Comparison of ENCODE assay signal across 8 cellular contexts in the genomic region with DNA sequence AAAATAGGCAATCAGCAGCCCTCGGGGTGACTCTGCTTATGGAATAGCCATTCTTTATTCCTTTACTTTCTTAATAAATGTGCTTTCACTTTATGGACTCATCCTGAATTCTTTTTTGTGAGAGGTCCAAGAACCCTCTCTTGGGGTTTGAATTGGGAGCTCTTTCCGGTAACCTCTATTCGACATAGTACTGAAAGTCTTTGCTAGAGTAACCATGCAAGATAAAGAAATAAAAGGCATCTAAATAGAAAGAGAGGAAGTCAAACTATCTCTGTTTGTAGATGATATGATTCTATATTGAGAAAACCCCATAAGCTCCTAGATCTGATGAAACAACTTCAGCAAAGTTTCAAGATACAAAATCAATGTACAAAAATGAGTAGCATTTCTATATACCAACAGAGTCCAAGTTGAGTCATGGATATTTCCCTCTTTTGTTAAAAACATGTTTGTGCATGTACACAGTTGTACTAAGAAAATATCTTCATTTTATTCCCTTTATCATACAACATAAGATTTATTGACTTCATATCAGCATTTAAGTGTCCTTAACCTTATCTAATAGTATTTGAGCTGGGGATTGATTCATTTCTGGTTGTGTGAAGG. TPM values are rescaled to one million over a fixed set of nuclear protein-coding genes. Genes with fewer than 3 reads are reported as not detected.
A peak's percentile ranks its signal among the peaks of the same experiment; 100 is the strongest.
DNase-seq lines count a peak whose midpoint lies in the region; ATAC-seq, FAIRE-seq and TF ChIP-seq lines count a peak whose summit lies in the region.
"Not testable (repeated sequence)": the region's sequence is repeated elsewhere in the genome, so short reads cannot be mapped to it uniquely, and the experiment has no call there.
"Had no signal": no experiment of that assay in that cellular context is flagged by ENCODE, and none has a peak within 500 bp of the region (broad histone marks: within the 10 kb centered on the region; RNA-seq: fewer than 3 reads in every experiment).

No MANE protein-coding gene starts in this region.

- H3K27me3 Mint-ChIP-seq in activated CD4-positive, alpha-beta T cell treated with anti-CD3 and anti-CD28 coated beads, Interleukin-2, amount 10 ng/mL, durations not matched to agents 7 days and 5 days, result not testable (repeated sequence)

- dilution Hi-C loops in mammary epithelial cell (cut with HindIII; ENCODE audit: low sequenced_read_pairs); keratinocyte (cut with MboI; ENCODE audit: extremely low pct_ligation_motif_present, low sequenced_read_pairs): not testable (repeated sequence)

- H3K9me1 ChIP-seq in keratinocyte (ENCODE audit: control insufficient read depth, extremely low read depth, insufficient read depth, low read length), result not testable (repeated sequence)

- H3K9ac ChIP-seq in mammary epithelial cell (ENCODE audit: insufficient read depth, low read length); keratinocyte (ENCODE audit: control insufficient read depth, extremely low read depth, insufficient read depth, low read length): not testable (repeated sequence)

- CTCF ChIA-PET in activated CD4-positive, alpha-beta T cell treated with anti-CD3 and anti-CD28 coated beads, Interleukin-2, amount 10 ng/mL, durations not matched to agents 7 days and 5 days (lab: Charles Lee); mammary epithelial cell (lab: Charles Lee; ENCODE audit: low non-redundant PET): not testable (repeated sequence)

- not testable (repeated sequence) for H3K4me1 ChIP-seq in mammary epithelial cell (ENCODE audit: insufficient read depth, low read length); keratinocyte (ENCODE audit: control insufficient read depth, extremely low read depth, insufficient read depth, low read length)

- H2AFZ ChIP-seq in mammary epithelial cell (ENCODE audit: low read depth, low read length), result peak overlapping the region; percentile 44
- not testable (repeated sequence) for H2AFZ ChIP-seq in keratinocyte (ENCODE audit: control insufficient read depth, low read length)

- H3K9me3 Mint-ChIP-seq in activated CD4-positive, alpha-beta T cell treated with anti-CD3 and anti-CD28 coated beads, Interleukin-2, amount 10 ng/mL, durations not matched to agents 7 days and 5 days, result not testable (repeated sequence)

- ATAC-seq in GM19351 (IDR thresholded peaks at IDR 0.05; ENCODE audit: unreplicated experiment), result peak; percentile 47
- peak; percentile 42 for ATAC-seq in HG03432 (IDR thresholded peaks at IDR 0.05; ENCODE audit: unreplicated experiment)
- peak; percentile 39 for ATAC-seq in Right ventricle myocardium inferior

- H4K20me1 ChIP-seq in mammary epithelial cell (ENCODE audit: insufficient read depth, low read length); keratinocyte (ENCODE audit: control insufficient read depth, extremely low read depth, insufficient read depth, low read length): not testable (repeated sequence)

- not testable (repeated sequence) for BruUV-seq in mammary epithelial cell (replicated peaks; lab: Mats Ljungman, UMichigan)

- FAIRE-seq in keratinocyte (lab: Jason Lieb, UNC), result peak; percentile 26

- not testable (repeated sequence) for H3K36me3 ChIP-seq in mammary epithelial cell (ENCODE audit: insufficient read depth, low read length); keratinocyte (ENCODE audit: control insufficient read depth in 2 of 2, extremely low read depth in 1 of 2, insufficient read depth in 2 of 2, low read length in 2 of 2)

- H3K9me3 ChIP-seq in mammary epithelial cell (replicated peaks; ENCODE audit: insufficient read depth, low read length), result peaks cover 18% of the 10 kb centered on the region
- H3K9me3 ChIP-seq in keratinocyte (ENCODE audit: control insufficient read depth, low read depth, low read length), result not testable (repeated sequence)

- H3K36me3 Mint-ChIP-seq in activated CD4-positive, alpha-beta T cell treated with anti-CD3 and anti-CD28 coated beads, Interleukin-2, amount 10 ng/mL, durations not matched to agents 7 days and 5 days (ENCODE audit: low read depth), result not testable (repeated sequence)

- peak overlapping the region; percentile 46 for H3K27ac Mint-ChIP-seq in activated CD4-positive, alpha-beta T cell treated with anti-CD3 and anti-CD28 coated beads, Interleukin-2, amount 10 ng/mL, durations not matched to agents 7 days and 5 days

- H3K27ac ChIP-seq in mammary epithelial cell (ENCODE audit: insufficient read depth, low read depth, low read length); keratinocyte (ENCODE audit: control insufficient read depth, insufficient read depth, low read length): not testable (repeated sequence)

- H3K4me3 Mint-ChIP-seq in activated CD4-positive, alpha-beta T cell treated with anti-CD3 and anti-CD28 coated beads, Interleukin-2, amount 10 ng/mL, durations not matched to agents 7 days and 5 days, result not testable (repeated sequence)

- H3K4me3 ChIP-seq in GM12865 (ENCODE audit: low read depth, low read length); mammary epithelial cell (replicated peaks in 1 of 3; ENCODE audit: insufficient read depth in 1 of 3, low read depth in 2 of 3, low read length in 3 of 3); keratinocyte (ENCODE audit: control insufficient read depth in 2 of 3, extremely low read depth in 1 of 3, insufficient read depth in 2 of 3, low read depth in 1 of 3, low read length in 3 of 3): not testable (repeated sequence)

- not testable (repeated sequence) for H3K4me2 ChIP-seq in mammary epithelial cell (ENCODE audit: insufficient read depth, low read depth, low read length); keratinocyte (ENCODE audit: control insufficient read depth, extremely low read depth, insufficient read depth, low read depth, low read length)

- not testable (repeated sequence) for H3K79me2 ChIP-seq in mammary epithelial cell (ENCODE audit: insufficient read depth, low read length); keratinocyte (ENCODE audit: control insufficient read depth, insufficient read depth, low read length)

- 60% methylated on average over 3 of the region's 3 CpGs for WGBS in mammary epithelial cell (ENCODE audit: low coverage, missing lambda C conversion rate)

- POLR2A ChIA-PET in activated CD4-positive, alpha-beta T cell treated with anti-CD3 and anti-CD28 coated beads, Interleukin-2, amount 10 ng/mL, durations not matched to agents 7 days and 5 days (lab: Charles Lee), result not testable (repeated sequence)

- H3K27me3 ChIP-seq in mammary epithelial cell (ENCODE audit: insufficient read depth, low read length); keratinocyte (ENCODE audit: control insufficient read depth, extremely low read depth, insufficient read depth, low read length): not testable (repeated sequence)

- not testable (repeated sequence) for H3K4me1 Mint-ChIP-seq in activated CD4-positive, alpha-beta T cell treated with anti-CD3 and anti-CD28 coated beads, Interleukin-2, amount 10 ng/mL, durations not matched to agents 7 days and 5 days

- intact Hi-C loops in mammary epithelial cell (cut with micrococcal nuclease); Right ventricle myocardium inferior (cut with DNase I): not testable (repeated sequence)

- DNase-seq in GM12865 (ENCODE audit: low read depth) (peak; percentile 17), mammary epithelial cell (peak; percentile 20)
- not testable (repeated sequence) for DNase-seq in activated CD4-positive, alpha-beta T cell treated with anti-CD3 and anti-CD28 coated beads, Interleukin-2, amount 10 ng/mL, durations not matched to agents 7 days and 5 days; Right ventricle myocardium inferior (ENCODE audit: missing footprints); keratinocyte (ENCODE audit: low read depth, low spot score)

- in situ Hi-C loops in mammary epithelial cell (cut with MboI; ENCODE audit: low sequenced_read_pairs in 2 of 2), result not testable (repeated sequence)

- TF ChIP-seq CTCF in GM12865 (IDR thresholded peaks at IDR 0.05; ENCODE audit: insufficient read depth, low read depth, low read length, missing control alignments); mammary epithelial cell (conservative IDR thresholded peaks at IDR 0.05 in 1 of 2, IDR thresholded peaks at IDR 0.05 in 1 of 2; ENCODE audit: extremely low read depth in 1 of 2, insufficient read depth in 1 of 2, low read depth in 1 of 2, low read length in 2 of 2); keratinocyte (optimal IDR thresholded peaks at IDR 0.05 in 1 of 3, IDR thresholded peaks at IDR 0.05 in 1 of 3, conservative IDR thresholded peaks at IDR 0.05 in 1 of 3; ENCODE audit: extremely low read depth in 1 of 3, insufficient read depth in 2 of 3, low read length in 3 of 3): not testable (repeated sequence)

RNA-seq across cellular contexts. Expression of a gene that starts 29.0 kb away (rescaled TPM):
- total RNA-seq in activated CD4-positive, alpha-beta T cell treated with anti-CD3 and anti-CD28 coated beads, Interleukin-2, amount 10 ng/mL, durations not matched to agents 7 days and 5 days, result 1 to 10 TPM in 1 of 2 experiments, under 1 TPM in 1; 0.99 to 1.5 TPM
- total RNA-seq in mammary epithelial cell (1 to 10 TPM; 3.5 to 8.0 TPM), Right ventricle myocardium inferior (5.9 TPM)
- polyA plus RNA-seq in mammary epithelial cell (4.2 TPM), keratinocyte (0.50 to 1.1 TPM (median 0.54 TPM) in 3 replicates)
- polyA minus RNA-seq in mammary epithelial cell (31.1 TPM), keratinocyte (1.5 to 2.7 TPM (median 1.7 TPM) in 3 replicates)
- polyA plus RNA-seq in keratinocyte (2011; ENCODE audit: low read depth), result 0.22 TPM
- 0.86 and 1.3 TPM in 2 replicates for polyA plus RNA-seq in keratinocyte (2011; cell fraction: cytosol; rRNA removed)
- polyA plus RNA-seq in keratinocyte (2011; cell fraction: nucleus; rRNA removed), result 1.6 and 1.7 TPM in 2 replicates
- polyA plus RNA-seq in keratinocyte (2012; ENCODE audit: low replicate concordance), result 0.25 and 0.37 TPM in 2 replicates
- polyA minus RNA-seq in keratinocyte (2011; cell fraction: cytosol; rRNA and poly(A)+ RNA removed), result 0.58 TPM
- 2.1 and 2.5 TPM in 2 replicates for polyA minus RNA-seq in keratinocyte (2011; cell fraction: nucleus; rRNA and poly(A)+ RNA removed)
- total RNA-seq: CD4-positive, alpha-beta memory T cell had no signal
